In genomic region chr1:19413999-19414398, GRCh38 we compare ENCODE assay signal across 13 cellular contexts.
DNase-seq lines count a peak whose midpoint lies in the region; ATAC-seq and TF ChIP-seq lines count a peak whose summit lies in the region.
"Had no signal": no experiment of that assay in that cellular context is flagged by ENCODE, and none has a peak within 500 bp of the region (broad histone marks: within the 10 kb centered on the region; RNA-seq: fewer than 3 reads in every experiment).

No MANE protein-coding gene starts in this region.

- TF ChIP-seq CTCF in right atrium auricular region (IDR thresholded peaks at IDR 0.05) (no peak), prostate gland (IDR thresholded peaks at IDR 0.05) (no peak), uterus (IDR thresholded peaks at IDR 0.05) (no peak), omental fat pad (IDR thresholded peaks at IDR 0.05) (no peak)

- H3K27me3 ChIP-seq in right atrium auricular region (no peaks in the 10 kb centered on the region), prostate gland (replicated peaks; ENCODE audit: insufficient read depth) (no peaks in the 10 kb centered on the region), uterus (no peaks in the 10 kb centered on the region)

- ATAC-seq in left cardiac atrium = peak; percentile 18 to 54
- no peak for ATAC-seq in Right ventricle myocardium superior (ENCODE audit: poor library complexity)
- ATAC-seq in omental fat pad (ENCODE audit: low FRiP score) = no peak
- ATAC-seq: activated CD4-positive, alpha-beta T cell treated with anti-CD3 and anti-CD28 coated beads for 36 hours had no signal

- H3K36me3 ChIP-seq in right atrium auricular region = peaks cover 22% of the 10 kb centered on the region
- H3K36me3 ChIP-seq in prostate gland = no peaks in the 10 kb centered on the region
- no peaks in the 10 kb centered on the region for H3K36me3 ChIP-seq in uterus

- TF ChIP-seq POLR2A in prostate gland (IDR thresholded peaks at IDR 0.05) (no peak), uterus (IDR thresholded peaks at IDR 0.05) (no peak)

- H3K9me3 ChIP-seq in right atrium auricular region (no peaks in the 10 kb centered on the region), prostate gland (no peaks in the 10 kb centered on the region), uterus (no peaks in the 10 kb centered on the region)

- H3K4me3 ChIP-seq in right atrium auricular region (no peak overlapping the region), prostate gland (no peak overlapping the region), uterus (no peak overlapping the region)

- peaks cover 0 to 60% of the 10 kb centered on the region in 2 donors for H3K4me1 ChIP-seq in right atrium auricular region
- no peaks in the 10 kb centered on the region for H3K4me1 ChIP-seq in prostate gland (replicated peaks)
- H3K4me1 ChIP-seq in uterus = peaks cover 9 to 24% of the 10 kb centered on the region in 2 donors

- DNase-seq in left cardiac atrium (no peak), Right ventricle myocardium superior (no peak), right atrium auricular region (ENCODE audit: low spot score) (no peak), prostate gland (ENCODE audit: low spot score) (no peak), uterus (no peak), NCI-H1930 (lab: John Stamatoyannopoulos, UW) (no peak), omental fat pad (ENCODE audit: low spot score) (no peak)
- DNase-seq in stimulated activated CD4-positive, alpha-beta T cell treated with anti-CD3 and anti-CD28 coated beads, Interleukin-4, amount 100 ng/mL, for 1 hour = no peak
- DNase-seq: activated CD4-positive, alpha-beta T cell treated with anti-CD3 and anti-CD28 coated beads for 36 hours; DMS153; erythroblast; NCI-H1417 treated with DMSO at 0.1 percent for 48 hours; NCI-H526 had no signal

- WGBS in prostate gland = 66% methylated on average over 12 of the region's 12 CpGs

- peak overlapping the region; percentile 70 to 74 for H3K27ac ChIP-seq in right atrium auricular region
- H3K27ac ChIP-seq in prostate gland = peak overlapping the region; percentile 61 to 74
- H3K27ac ChIP-seq in uterus = peak overlapping the region; percentile 71 to 89

- intact Hi-C loops in left cardiac atrium (cut with DNase I) (no loop called here), Right ventricle myocardium superior (cut with DNase I) (no loop called here), prostate gland (cut with DNase I) (no loop called here), uterus (cut with DNase I; ENCODE audit: low total_unique reads) (no loop called here)

Comparison
In these comparisons a context has a peak if more than half of its experiments do, and no peak if none do; other contexts are left out.
1. ATAC-seq: peak in left cardiac atrium (2 of 2); none in Right ventricle myocardium superior (single experiment) and omental fat pad (single experiment).
2. Peak in every context shown above with its lines, with median percentiles within 50 percentile points of each other: H3K27ac ChIP-seq.